1 cellular context compared by ENCODE assay signal in the genomic region with DNA sequence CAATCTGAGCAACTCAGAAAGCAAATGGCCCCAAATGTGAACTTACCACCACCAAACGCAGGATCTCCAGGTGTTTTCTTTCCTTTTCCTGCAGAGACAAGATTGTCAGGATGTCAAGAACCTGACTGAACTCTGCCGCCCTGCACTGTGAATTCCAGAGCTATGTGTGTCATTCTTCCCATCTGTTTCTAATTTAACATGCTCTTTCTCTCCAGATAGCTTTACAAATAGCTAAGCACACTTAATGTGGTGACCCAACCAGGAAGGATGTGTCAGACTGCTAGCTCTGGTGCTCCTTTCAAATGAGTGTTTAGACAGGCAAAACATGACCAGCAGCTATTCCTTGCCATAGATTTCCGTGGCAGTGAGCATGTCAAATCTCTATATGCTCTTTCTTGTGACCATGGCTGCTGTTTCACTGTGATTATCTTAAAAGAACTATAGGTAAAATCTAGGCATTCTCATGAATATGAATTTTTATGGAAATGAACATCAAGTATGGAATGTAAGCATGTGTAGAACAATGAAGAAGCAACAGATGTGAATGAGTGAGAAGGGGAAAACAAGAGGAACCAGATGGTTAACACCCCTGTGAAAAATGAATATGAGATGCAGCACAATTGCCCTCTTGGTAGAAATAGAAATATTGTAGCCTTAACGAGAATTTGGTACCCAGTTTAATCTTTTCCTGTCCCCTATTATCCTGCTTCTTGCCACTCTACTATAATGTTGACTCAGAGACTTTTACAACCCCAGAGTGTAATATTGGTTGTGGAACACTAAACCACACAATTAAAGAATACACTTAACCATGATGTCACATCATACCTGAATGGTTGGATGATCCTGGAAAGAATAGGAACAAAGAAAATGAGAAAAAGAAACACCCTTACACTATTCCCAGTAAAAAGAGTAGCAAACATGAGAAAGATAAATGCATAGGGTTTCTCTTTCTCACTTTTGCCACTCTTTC.
TF ChIP-seq lines count a peak whose summit lies in the region.

No MANE protein-coding gene starts in this region.

TF ChIP-seq in GM23338, 12 proteins besides CTCF, POLR2A, EP300 and RAD21 (continued from another document):
- TF ChIP-seq, protein P1, sequence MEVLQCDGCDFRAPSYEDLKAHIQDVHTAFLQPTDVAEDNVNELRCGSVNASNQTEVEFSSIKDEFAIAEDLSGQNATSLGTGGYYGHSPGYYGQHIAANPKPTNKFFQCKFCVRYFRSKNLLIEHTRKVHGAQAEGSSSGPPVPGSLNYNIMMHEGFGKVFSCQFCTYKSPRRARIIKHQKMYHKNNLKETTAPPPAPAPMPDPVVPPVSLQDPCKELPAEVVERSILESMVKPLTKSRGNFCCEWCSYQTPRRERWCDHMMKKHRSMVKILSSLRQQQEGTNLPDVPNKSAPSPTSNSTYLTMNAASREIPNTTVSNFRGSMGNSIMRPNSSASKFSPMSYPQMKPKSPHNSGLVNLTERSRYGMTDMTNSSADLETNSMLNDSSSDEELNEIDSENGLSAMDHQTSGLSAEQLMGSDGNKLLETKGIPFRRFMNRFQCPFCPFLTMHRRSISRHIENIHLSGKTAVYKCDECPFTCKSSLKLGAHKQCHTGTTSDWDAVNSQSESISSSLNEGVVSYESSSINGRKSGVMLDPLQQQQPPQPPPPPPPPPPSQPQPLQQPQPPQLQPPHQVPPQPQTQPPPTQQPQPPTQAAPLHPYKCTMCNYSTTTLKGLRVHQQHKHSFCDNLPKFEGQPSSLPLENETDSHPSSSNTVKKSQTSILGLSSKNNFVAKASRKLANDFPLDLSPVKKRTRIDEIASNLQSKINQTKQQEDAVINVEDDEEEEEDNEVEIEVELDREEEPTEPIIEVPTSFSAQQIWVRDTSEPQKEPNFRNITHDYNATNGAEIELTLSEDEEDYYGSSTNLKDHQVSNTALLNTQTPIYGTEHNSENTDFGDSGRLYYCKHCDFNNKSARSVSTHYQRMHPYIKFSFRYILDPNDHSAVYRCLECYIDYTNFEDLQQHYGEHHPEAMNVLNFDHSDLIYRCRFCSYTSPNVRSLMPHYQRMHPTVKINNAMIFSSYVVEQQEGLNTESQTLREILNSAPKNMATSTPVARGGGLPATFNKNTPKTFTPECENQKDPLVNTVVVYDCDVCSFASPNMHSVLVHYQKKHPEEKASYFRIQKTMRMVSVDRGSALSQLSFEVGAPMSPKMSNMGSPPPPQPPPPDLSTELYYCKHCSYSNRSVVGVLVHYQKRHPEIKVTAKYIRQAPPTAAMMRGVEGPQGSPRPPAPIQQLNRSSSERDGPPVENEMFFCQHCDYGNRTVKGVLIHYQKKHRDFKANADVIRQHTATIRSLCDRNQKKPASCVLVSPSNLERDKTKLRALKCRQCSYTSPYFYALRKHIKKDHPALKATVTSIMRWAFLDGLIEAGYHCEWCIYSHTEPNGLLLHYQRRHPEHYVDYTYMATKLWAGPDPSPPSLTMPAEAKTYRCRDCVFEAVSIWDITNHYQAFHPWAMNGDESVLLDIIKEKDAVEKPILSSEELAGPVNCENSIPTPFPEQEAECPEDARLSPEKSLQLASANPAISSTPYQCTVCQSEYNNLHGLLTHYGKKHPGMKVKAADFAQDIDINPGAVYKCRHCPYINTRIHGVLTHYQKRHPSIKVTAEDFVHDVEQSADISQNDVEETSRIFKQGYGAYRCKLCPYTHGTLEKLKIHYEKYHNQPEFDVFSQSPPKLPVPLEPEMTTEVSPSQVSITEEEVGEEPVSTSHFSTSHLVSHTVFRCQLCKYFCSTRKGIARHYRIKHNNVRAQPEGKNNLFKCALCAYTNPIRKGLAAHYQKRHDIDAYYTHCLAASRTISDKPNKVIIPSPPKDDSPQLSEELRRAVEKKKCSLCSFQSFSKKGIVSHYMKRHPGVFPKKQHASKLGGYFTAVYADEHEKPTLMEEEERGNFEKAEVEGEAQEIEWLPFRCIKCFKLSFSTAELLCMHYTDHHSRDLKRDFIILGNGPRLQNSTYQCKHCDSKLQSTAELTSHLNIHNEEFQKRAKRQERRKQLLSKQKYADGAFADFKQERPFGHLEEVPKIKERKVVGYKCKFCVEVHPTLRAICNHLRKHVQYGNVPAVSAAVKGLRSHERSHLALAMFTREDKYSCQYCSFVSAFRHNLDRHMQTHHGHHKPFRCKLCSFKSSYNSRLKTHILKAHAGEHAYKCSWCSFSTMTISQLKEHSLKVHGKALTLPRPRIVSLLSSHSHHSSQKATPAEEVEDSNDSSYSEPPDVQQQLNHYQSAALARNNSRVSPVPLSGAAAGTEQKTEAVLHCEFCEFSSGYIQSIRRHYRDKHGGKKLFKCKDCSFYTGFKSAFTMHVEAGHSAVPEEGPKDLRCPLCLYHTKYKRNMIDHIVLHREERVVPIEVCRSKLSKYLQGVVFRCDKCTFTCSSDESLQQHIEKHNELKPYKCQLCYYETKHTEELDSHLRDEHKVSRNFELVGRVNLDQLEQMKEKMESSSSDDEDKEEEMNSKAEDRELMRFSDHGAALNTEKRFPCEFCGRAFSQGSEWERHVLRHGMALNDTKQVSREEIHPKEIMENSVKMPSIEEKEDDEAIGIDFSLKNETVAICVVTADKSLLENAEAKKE (CRISPR knock-in tag; IDR thresholded peaks at IDR 0.05) = no peak
- TF ChIP-seq NANOG (IDR thresholded peaks at IDR 0.05; ENCODE audit: borderline replicate concordance) (no peak), EZH2 (IDR thresholded peaks at IDR 0.05; ENCODE audit: low read depth, unreplicated experiment) (no peak), EZH2phosphoT487 (IDR thresholded peaks at IDR 0.05; ENCODE audit: unreplicated experiment) (no peak), STAT1 (IDR thresholded peaks at IDR 0.05; ENCODE audit: unreplicated experiment) (no peak)
